In genomic region chr12:46693034-46693433, GRCh38 we compare ENCODE assay signal across 18 cellular contexts.
DNase-seq lines count a peak whose midpoint lies in the region; ATAC-seq, FAIRE-seq and TF ChIP-seq lines count a peak whose summit lies in the region.
"Had no signal": no experiment of that assay in that cellular context is flagged by ENCODE, and none has a peak within 500 bp of the region (broad histone marks: within the 10 kb centered on the region; RNA-seq: fewer than 3 reads in every experiment).

No MANE protein-coding gene starts in this region.

- peak overlapping the region; percentile 19 for H3K4me2 ChIP-seq in skeletal muscle satellite cell (ENCODE audit: low read length)
- H3K4me2 ChIP-seq: A549, BLaER1 had no signal

- H3K4me1 ChIP-seq in SJCRH30 (peaks cover 24% of the 10 kb centered on the region), skeletal muscle satellite cell (ENCODE audit: control insufficient read depth, insufficient read depth, low read length) (peaks cover 11% of the 10 kb centered on the region)
- H3K4me1 ChIP-seq: A549, BLaER1, HAP-1 had no signal

- H3K27me3 ChIP-seq in SJCRH30 = no peaks in the 10 kb centered on the region
- H3K27me3 ChIP-seq in skeletal muscle satellite cell (ENCODE audit: control insufficient read depth, insufficient read depth, low read length) = no peaks in the 10 kb centered on the region
- H3K27me3 ChIP-seq: BLaER1 had no signal

- H3K36me3 ChIP-seq in SJCRH30 = no peaks in the 10 kb centered on the region
- H3K36me3 ChIP-seq in skeletal muscle satellite cell (ENCODE audit: insufficient read depth, low read length) = no peaks in the 10 kb centered on the region
- H3K36me3 ChIP-seq: BLaER1, HAP-1 had no signal

- peaks cover 18% of the 10 kb centered on the region for H3K4me1 Mint-ChIP-seq in osteocyte (ENCODE audit: unreplicated experiment)
- H3K4me1 Mint-ChIP-seq in activated T-cell treated with anti-CD3 and anti-CD28 coated beads, Interleukin-2, amount 50 U/mL, for 4 hours (ENCODE audit: low read depth) = no peaks in the 10 kb centered on the region
- H3K4me1 Mint-ChIP-seq: CD14-positive monocyte; CD4-positive, alpha-beta memory T cell had no signal

- peak overlapping the region; percentile 4 for H3K9ac ChIP-seq in skeletal muscle satellite cell (ENCODE audit: low read depth, low read length)
- H3K9ac ChIP-seq: BLaER1, GM23248 had no signal

- H3K27ac Mint-ChIP-seq in osteocyte (ENCODE audit: unreplicated experiment) = peak overlapping the region; percentile 43
- H3K27ac Mint-ChIP-seq: CD4-positive, alpha-beta memory T cell had no signal

- no peak for FAIRE-seq in GM12891 (lab: Jason Lieb, UNC)
- FAIRE-seq: A549, HepG2 had no signal

- H3K9me3 ChIP-seq in SJCRH30 (replicated peaks) (0 out of 2 replicates have a peak, but pooled peaks cover 4% of the 10 kb centered on the region), skeletal muscle satellite cell (replicated peaks; ENCODE audit: low read length) (no peaks in the 10 kb centered on the region)
- H3K9me3 ChIP-seq: BLaER1, HAP-1 had no signal

- peaks cover 7% of the 10 kb centered on the region for H3K36me3 Mint-ChIP-seq in osteocyte (ENCODE audit: unreplicated experiment)
- H3K36me3 Mint-ChIP-seq in activated T-cell treated with anti-CD3 and anti-CD28 coated beads, Interleukin-2, amount 50 U/mL, for 4 hours (ENCODE audit: insufficient read depth) = no peaks in the 10 kb centered on the region

- H3K9me3 Mint-ChIP-seq in osteocyte (ENCODE audit: unreplicated experiment) = peaks cover 23% of the 10 kb centered on the region
- H3K9me3 Mint-ChIP-seq in activated T-cell treated with anti-CD3 and anti-CD28 coated beads, Interleukin-2, amount 50 U/mL, for 4 hours = peaks cover 10% of the 10 kb centered on the region

- no peak for ATAC-seq in activated T-cell treated with anti-CD3 and anti-CD28 coated beads, Interleukin-2, amount 50 U/mL, for 4 hours
- ATAC-seq: A549, HepG2 had no signal

- H3K4me3 Mint-ChIP-seq in osteocyte (ENCODE audit: unreplicated experiment) = no peak overlapping the region
- no peak overlapping the region for H3K4me3 Mint-ChIP-seq in activated T-cell treated with anti-CD3 and anti-CD28 coated beads, Interleukin-2, amount 50 U/mL, for 4 hours
- H3K4me3 Mint-ChIP-seq: CD14-positive monocyte; CD4-positive, alpha-beta memory T cell had no signal

- TF ChIP-seq POLR2A in GM12891 (IDR thresholded peaks at IDR 0.05; ENCODE audit: low read depth, low read length) = no peak

- TF ChIP-seq CTCF in AG10803 (conservative IDR thresholded peaks at IDR 0.05; ENCODE audit: low read length) (no peak), osteocyte (IDR thresholded peaks at IDR 0.05) (no peak)

- H3K4me3 ChIP-seq in AG10803 (ENCODE audit: low read length) (no peak overlapping the region), SJCRH30 (peak overlapping the region; percentile 8; the same call in 1 of the 2 replicates), skeletal muscle satellite cell (ENCODE audit: low read length) (no peak overlapping the region)
- H3K4me3 ChIP-seq: A549, BLaER1, GM23248, HAP-1 had no signal

- DNase-seq in AG10803 (ENCODE audit: low read depth) (peak; percentile 29), SJCRH30 (peak; percentile 70 to 74), osteocyte (ENCODE audit: extremely low spot score, unreplicated experiment) (no peak), GM12891 (ENCODE audit: insufficient read length, low spot score) (no peak), EL (no peak)
- DNase-seq in activated T-cell treated with anti-CD3 and anti-CD28 coated beads, Interleukin-2, amount 50 U/mL, for 4 hours = no peak
- DNase-seq: CD4-positive, alpha-beta memory T cell; DMS153; DMS79; GF-D8; GM23248 had no signal

- peak overlapping the region; percentile 84 for H3K27ac ChIP-seq in SJCRH30
- H3K27ac ChIP-seq: 22Rv1, A549, BLaER1, GM23248 had no signal

- H3K27me3 Mint-ChIP-seq in osteocyte (ENCODE audit: unreplicated experiment) = no peaks in the 10 kb centered on the region
- H3K27me3 Mint-ChIP-seq in activated T-cell treated with anti-CD3 and anti-CD28 coated beads, Interleukin-2, amount 50 U/mL, for 4 hours (ENCODE audit: low read depth) = peaks cover 1% of the 10 kb centered on the region

TF ChIP-seq in GM12891, 5 proteins besides CTCF, POLR2A, EP300 and RAD21:
- no peak for TF ChIP-seq SPI1 (IDR thresholded peaks at IDR 0.05; ENCODE audit: low read depth, low read length)
- TF ChIP-seq POLR2AphosphoS5 (IDR thresholded peaks at IDR 0.05; ENCODE audit: low read depth, low read length) = no peak
- no peak for TF ChIP-seq PAX5 (IDR thresholded peaks at IDR 0.05; ENCODE audit: insufficient read depth, low read length, severe bottlenecking)
- no peak for TF ChIP-seq POU2F2 (IDR thresholded peaks at IDR 0.05; ENCODE audit: low read depth, low read length)
- TF ChIP-seq TAF1 (IDR thresholded peaks at IDR 0.05; ENCODE audit: low read depth, low read length) = no peak
TF ChIP-seq in GM12891: peak in this region for 0.

Comparison
In these comparisons a context has a peak if more than half of its experiments do, and no peak if none do; other contexts are left out.
1. DNase-seq: peak in AG10803 (single experiment) and SJCRH30 (2 of 2); none in osteocyte (single experiment), GM12891 (single experiment), activated T-cell treated with anti-CD3 and anti-CD28 coated beads, Interleukin-2, amount 50 U/mL, for 4 hours (single experiment) and EL (single experiment).